ENCODE assay signal across 11 cellular contexts in the genomic region with DNA sequence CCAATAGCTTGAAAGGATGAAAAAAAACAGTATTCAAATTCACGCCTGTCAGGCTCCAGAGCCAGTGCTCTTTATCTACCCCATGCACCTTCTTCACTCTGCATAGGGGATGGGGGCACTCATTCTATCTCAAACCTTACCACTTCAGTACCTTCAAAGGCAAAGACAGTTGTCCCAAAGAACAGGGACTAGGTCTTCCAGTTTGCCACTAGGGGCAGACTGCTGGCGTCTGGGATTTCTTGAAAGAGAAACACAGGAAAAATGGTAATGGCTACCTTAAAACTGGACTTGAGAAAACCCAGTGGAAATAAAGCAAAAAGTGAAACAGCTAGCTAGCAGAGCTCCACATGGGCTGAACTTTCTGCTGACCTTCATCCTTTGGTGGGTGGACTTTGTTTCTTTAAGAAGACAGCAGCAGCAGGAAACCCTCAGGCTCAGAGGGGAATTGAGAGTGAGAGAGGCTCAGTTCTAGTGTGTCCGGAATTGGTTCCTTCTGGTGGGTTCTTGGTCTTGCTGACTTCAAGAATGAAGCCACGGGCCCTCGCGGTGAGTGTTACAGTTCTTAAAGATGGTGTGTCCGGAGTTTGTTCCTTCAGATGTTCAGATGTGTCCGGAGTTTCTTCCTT. TPM values are rescaled to one million over a fixed set of nuclear protein-coding genes. Genes with fewer than 3 reads are reported as not detected.
DNase-seq lines count a peak whose midpoint lies in the region; ATAC-seq, FAIRE-seq and TF ChIP-seq lines count a peak whose summit lies in the region.
"Had no signal": no experiment of that assay in that cellular context is flagged by ENCODE, and none has a peak within 500 bp of the region (broad histone marks: within the 10 kb centered on the region; RNA-seq: fewer than 3 reads in every experiment).

No MANE protein-coding gene starts in this region.

- no peak for TF ChIP-seq POLR2A in Peyer's patch (IDR thresholded peaks at IDR 0.05)

- FAIRE-seq in pancreas (lab: Jason Lieb, UNC): no peak
- FAIRE-seq: G401.6 had no signal

- TF ChIP-seq CTCF in AG04450 (IDR thresholded peaks at IDR 0.05; ENCODE audit: low read depth, low read length) (peak; percentile 45), GM20000 (IDR thresholded peaks at IDR 0.05; ENCODE audit: extremely low read depth, missing control alignments) (peak; percentile 21), Peyer's patch (IDR thresholded peaks at IDR 0.05) (peak in 4 of 6 experiments; percentile 16 to 38 (median 19)), pancreas (IDR thresholded peaks at IDR 0.05) (peak in 2 of 4 donors; percentile 16 to 32)

- H3K9me3 ChIP-seq in AG04450 (ENCODE audit: control insufficient read depth, insufficient read depth, low read length): no peaks in the 10 kb centered on the region
- no peaks in the 10 kb centered on the region for H3K9me3 ChIP-seq in Peyer's patch
- no peaks in the 10 kb centered on the region for H3K9me3 ChIP-seq in pancreas

- CTCF ChIA-PET in AG04450 (lab: Charles Lee): interaction anchor here (0.6 to 1.1 kb wide), 3 partner anchors 14 to 117 kb away, joined by 3 read pairs; no protein-coding TSS in a partner anchor

- POLR2A ChIA-PET in AG04450 (lab: Yijun Ruan, JAX): no interaction called here

- ATAC-seq in GM21526 (IDR thresholded peaks at IDR 0.05; ENCODE audit: low FRiP score, unreplicated experiment) (no peak), HG03139 (IDR thresholded peaks at IDR 0.05; ENCODE audit: unreplicated experiment) (no peak), pancreas (no peak), HG02588 (IDR thresholded peaks at IDR 0.05; ENCODE audit: unreplicated experiment) (no peak)

- H3K27me3 ChIP-seq in AG04450 (ENCODE audit: control insufficient read depth, insufficient read depth, low read length) (no peaks in the 10 kb centered on the region), Peyer's patch (no peaks in the 10 kb centered on the region), pancreas (no peaks in the 10 kb centered on the region)

- 60 to 65% methylated on average over 6 to 8 of the region's 8 CpGs for WGBS in pancreas, 2 donors

- no peaks in the 10 kb centered on the region for H3K4me1 ChIP-seq in Peyer's patch
- H3K4me1 ChIP-seq in pancreas: no peaks in the 10 kb centered on the region

- H3K4me3 ChIP-seq in AG04450 (ENCODE audit: low read depth, low read length): no peak overlapping the region
- H3K4me3 ChIP-seq in Peyer's patch: no peak overlapping the region
- no peak overlapping the region for H3K4me3 ChIP-seq in pancreas

- intact Hi-C loops in pancreas (cut with DNase I): no loop called here

- no peak for DNase-seq in AG04450 (ENCODE audit: low read depth, low spot score)
- no peak for DNase-seq in GM20000 (ENCODE audit: low spot score)
- DNase-seq in Peyer's patch: no peak
- DNase-seq in globus pallidus (ENCODE audit: low spot score): peak; percentile 5
- DNase-seq in pancreas: no peak
- DNase-seq: activated CD8-positive, alpha-beta memory T cell treated with anti-CD3 and anti-CD28 coated beads, Interleukin-2, amount 50 U/mL, for 4 hours; islet precursor cell had no signal

- H3K27ac ChIP-seq in AG04450 (ENCODE audit: low read depth, low read length) (no peak overlapping the region), Peyer's patch (no peak overlapping the region), pancreas (no peak overlapping the region)

- H3K36me3 ChIP-seq in Peyer's patch (no peaks in the 10 kb centered on the region), pancreas (no peaks in the 10 kb centered on the region)

RNA-seq across cellular contexts. Expression of gene SLC36A1, which starts 41.0 kb away (rescaled TPM):
- polyA plus RNA-seq in AG04450 (2011; rRNA removed): 22.2 and 22.3 TPM in 2 replicates
- polyA minus RNA-seq in AG04450 (2011; rRNA and poly(A)+ RNA removed): 49.0 and 61.2 TPM in 2 replicates
- total RNA-seq in Peyer's patch: 100 to 1,000 TPM in 2 of 4 donors, 10 to 100 TPM in 2; 23.9 to 171 (median 107) TPM
- 10 to 100 TPM in 1 of 6 donors, 1 to 10 TPM in 5; 5.0 to 11.3 (median 6.0) TPM for total RNA-seq in pancreas
- 1 to 10 TPM; 2.2 to 4.0 TPM for polyA plus RNA-seq in pancreas

RNA-seq across cellular contexts. Expression of gene SLC36A2, which starts 59.1 kb away (rescaled TPM):
- not detected in 2 replicates for polyA plus RNA-seq in AG04450 (2011; rRNA removed)
- polyA minus RNA-seq in AG04450 (2011; rRNA and poly(A)+ RNA removed): not detected in 2 replicates
- total RNA-seq in Peyer's patch: not detected
- not detected for total RNA-seq in pancreas
- polyA plus RNA-seq in pancreas: not detected
